8 cellular contexts compared by ENCODE assay signal in genomic region chr5:140251527-140251973, GRCh38. TPM values are rescaled to one million over a fixed set of nuclear protein-coding genes. Genes with fewer than 3 reads are reported as not detected.
DNase-seq lines count a peak whose midpoint lies in the region; ATAC-seq and TF ChIP-seq lines count a peak whose summit lies in the region.

No MANE protein-coding gene starts in this region.

- no peaks in the 10 kb centered on the region for H3K27me3 Mint-ChIP-seq in Calu3 (ENCODE audit: unreplicated experiment)

- BruUV-seq in Calu3 (replicated peaks; lab: Mats Ljungman, UMichigan): no TSS peak
- BruUV-seq in Panc1 (replicated peaks; lab: Mats Ljungman, UMichigan): no TSS peak

- no peak for TF ChIP-seq CTCF in Calu3 (IDR thresholded peaks at IDR 0.05; ENCODE audit: unreplicated experiment)
- no peak for TF ChIP-seq CTCF in HEK293 (tag by site-specific recombination; IDR thresholded peaks at IDR 0.05)
- no peak for TF ChIP-seq CTCF in Panc1 (IDR thresholded peaks at IDR 0.05)
- TF ChIP-seq CTCF in left lung (IDR thresholded peaks at IDR 0.05): no peak

- no peak overlapping the region for H4K8ac ChIP-seq in neuronal stem cell (ENCODE audit: low read depth, low read length)

- no peak overlapping the region for H3K4ac ChIP-seq in neuronal stem cell (ENCODE audit: low read length)

- in situ Hi-C loops in Panc1 (cut with HindIII; ENCODE audit: low pct_unique_long_range_greater_than_20kb, low sequenced_read_pairs): no loop called here

- no peak overlapping the region for H3K18ac ChIP-seq in neuronal stem cell (ENCODE audit: low read length)

- peaks cover 3% of the 10 kb centered on the region; the same call in 1 of the 2 replicates for H3K4me1 ChIP-seq in HEK293 (ENCODE audit: control insufficient read depth, insufficient read depth, low read length)
- peaks cover 15% of the 10 kb centered on the region for H3K4me1 ChIP-seq in Panc1 (ENCODE audit: control insufficient read depth, insufficient read depth, low read length)
- H3K4me1 ChIP-seq in left lung: peaks cover 11 to 63% of the 10 kb centered on the region in 2 donors
- peaks cover 0 to 4% of the 10 kb centered on the region in 2 donors for H3K4me1 ChIP-seq in neuronal stem cell (ENCODE audit: control insufficient read depth in 2 of 2, insufficient read depth in 1 of 2, low read depth in 1 of 2, low read length in 2 of 2)

- POLR2A ChIA-PET in HEK293 (lab: Yijun Ruan, JAX) (interaction anchor here (1.5 kb wide), 1 partner anchor 95 kb away, joined by 6 read pairs; the partner anchor contains the start of gene HBEGF), Panc1 (lab: Charles Lee) (no interaction called here)

- H3K27ac Mint-ChIP-seq in Calu3 (ENCODE audit: unreplicated experiment): peak overlapping the region; percentile 51

- no peak overlapping the region for H3K4me2 ChIP-seq in neuronal stem cell (ENCODE audit: insufficient read depth, low read length, poor library complexity, severe bottlenecking)

- H3K36me3 ChIP-seq in HEK293 (ENCODE audit: control insufficient read depth in 2 of 2, insufficient read depth in 1 of 2, low read length in 2 of 2): peaks cover 7 to 22% of the 10 kb centered on the region in 2 experiments
- no peaks in the 10 kb centered on the region for H3K36me3 ChIP-seq in Panc1 (ENCODE audit: control insufficient read depth, insufficient read depth, low read length)
- H3K36me3 ChIP-seq in left lung: peaks cover 0 to 36% of the 10 kb centered on the region in 2 donors
- peaks cover 4 to 28% of the 10 kb centered on the region in 2 donors for H3K36me3 ChIP-seq in neuronal stem cell (replicated peaks in 1 of 2; ENCODE audit: control insufficient read depth in 2 of 2, insufficient read depth in 2 of 2, low read length in 2 of 2)

- no peak overlapping the region for H3K4me3 ChIP-seq in HEK293 (ENCODE audit: low read depth, low read length)
- no peak overlapping the region for H3K4me3 ChIP-seq in Panc1 (ENCODE audit: low read depth in 2 of 2, low read length in 2 of 2)
- H3K4me3 ChIP-seq in left lung: no peak overlapping the region
- no peak overlapping the region for H3K4me3 ChIP-seq in neuronal stem cell (ENCODE audit: low read length in 2 of 2)

- no CpG with 5 or more reads among the region's 5 CpGs for WGBS in neuronal stem cell (ENCODE audit: extremely low coverage in 2 of 2, insufficient read length in 2 of 2, insufficient replicate concordance in 1 of 2), 2 donors

- no peaks in the 10 kb centered on the region for H3K9me3 Mint-ChIP-seq in Calu3 (ENCODE audit: low read depth, unreplicated experiment)

- H3K27ac ChIP-seq in HEK293 (ENCODE audit: extremely low read depth, low read depth, low read length) (no peak overlapping the region), Panc1 (ENCODE audit: low read length) (no peak overlapping the region; the same call in 1 of the 2 replicates), left lung (peak overlapping the region in 1 of 2 donors; percentile 68), neuronal stem cell (replicated peaks; ENCODE audit: low read length) (no peak overlapping the region)

- peak; percentile 76 for ATAC-seq in Panc1
- peak; percentile 48 for ATAC-seq in left lung

- peaks cover 26% of the 10 kb centered on the region for H3K4me1 Mint-ChIP-seq in Calu3 (ENCODE audit: low read depth, unreplicated experiment)

- H2BK5ac ChIP-seq in neuronal stem cell (ENCODE audit: low read length): no peak overlapping the region

- no peak overlapping the region for H2AK5ac ChIP-seq in neuronal stem cell (ENCODE audit: low read depth, low read length)

- no peak overlapping the region for H2BK120ac ChIP-seq in neuronal stem cell (ENCODE audit: low read depth, low read length)

- DNase-seq in Calu3 (peak; percentile 47), Panc1 (ENCODE audit: low read depth, low spot score) (peak; percentile 82), left lung (peak in 1 of 2 donors; percentile 67), SHP77 treated with DMSO at 0.1 percent for 48 hours (lab: John Stamatoyannopoulos, UW) (no peak), neuronal stem cell (ENCODE audit: low spot score) (no peak)
- DNase-seq in activated effector memory CD4-positive, alpha-beta T cell treated with Interleukin-2 at 50 U/mL for 16 hours: peak; percentile 53
- DNase-seq in stimulated activated naive CD4-positive, alpha-beta T cell treated with Interleukin-2 at 50 U/mL for 16 hours (lab: John Stamatoyannopoulos, UW): peak; percentile 72

- no peak overlapping the region for H2BK15ac ChIP-seq in neuronal stem cell (ENCODE audit: low read length)

- CTCF ChIA-PET in Calu3 (lab: Charles Lee) (interaction anchor here (1.0 to 5.8 kb wide), 3 partner anchors 11 to 107 kb away, joined by 4 to 37 read pairs (median 5); partner anchors contain the start of gene HBEGF), HEK293 (lab: Yijun Ruan, JAX) (interaction anchor here (0.9 to 2.0 kb wide), 6 partner anchors 9 to 104 kb away, joined by 3 to 7 read pairs (median 4); partner anchors contain the start of gene HBEGF), Panc1 (lab: Charles Lee) (interaction anchor here (0.7 kb wide), 1 partner anchor 101 kb away, joined by 3 read pairs; no protein-coding TSS in a partner anchor)

- no peak overlapping the region for H2AFZ ChIP-seq in neuronal stem cell (ENCODE audit: low read length)

- H3K23ac ChIP-seq in neuronal stem cell (ENCODE audit: low read depth, low read length, poor library complexity): no peak overlapping the region

- H3K27me3 ChIP-seq in Panc1 (ENCODE audit: control insufficient read depth, insufficient read depth, low read length) (no peaks in the 10 kb centered on the region), left lung (no peaks in the 10 kb centered on the region), neuronal stem cell (ENCODE audit: control insufficient read depth in 3 of 3, insufficient read depth in 3 of 3, low read depth in 1 of 3, low read length in 3 of 3) (no peaks in the 10 kb centered on the region)

- H3K4me3 Mint-ChIP-seq in Calu3 (ENCODE audit: low read depth, unreplicated experiment): peak overlapping the region; percentile 2

- peaks cover 1% of the 10 kb centered on the region for H3K79me1 ChIP-seq in neuronal stem cell (ENCODE audit: low read depth, low read length)

- intact Hi-C loops in Calu3 (cut with micrococcal nuclease; ENCODE audit: unreplicated experiment) (no loop called here), Panc1 (cut with micrococcal nuclease; ENCODE audit: unreplicated experiment) (no loop called here), left lung (cut with DNase I) (loop anchor here in 1 of 2 donors (5.0 kb wide), 1 partner anchor 96 kb away; the partner anchor contains the start of gene HBEGF)

- H2BK12ac ChIP-seq in neuronal stem cell (ENCODE audit: low read length): no peak overlapping the region

- peaks cover 37% of the 10 kb centered on the region for H3K36me3 Mint-ChIP-seq in Calu3 (ENCODE audit: insufficient read depth, unreplicated experiment)

- no peak overlapping the region for H3K14ac ChIP-seq in neuronal stem cell (ENCODE audit: low read length)

- no peak overlapping the region for H4K91ac ChIP-seq in neuronal stem cell (ENCODE audit: low read depth, low read length, poor library complexity)

- H3K9me3 ChIP-seq in HEK293 (ENCODE audit: control insufficient read depth, insufficient read depth, low read depth, low read length): no peaks in the 10 kb centered on the region
- no peaks in the 10 kb centered on the region for H3K9me3 ChIP-seq in Panc1 (ENCODE audit: control insufficient read depth, insufficient read depth, low read depth, low read length)
- no peaks in the 10 kb centered on the region for H3K9me3 ChIP-seq in left lung
- no peaks in the 10 kb centered on the region for H3K9me3 ChIP-seq in neuronal stem cell (replicated peaks in 1 of 2; ENCODE audit: control insufficient read depth in 2 of 2, insufficient read depth in 1 of 2, low read depth in 1 of 2, low read length in 2 of 2)

- H3K9ac ChIP-seq in neuronal stem cell (ENCODE audit: low read depth, low read length, poor library complexity): no peak overlapping the region

TF ChIP-seq in HEK293, 187 proteins besides CTCF, POLR2A, EP300 and RAD21:
- TF ChIP-seq ZNF629 (tag by site-specific recombination; IDR thresholded peaks at IDR 0.05): peak; percentile 34; the same call in 1 of the 2 replicates
- TF ChIP-seq ZNF311 (tag by site-specific recombination; IDR thresholded peaks at IDR 0.05; ENCODE audit: borderline replicate concordance): no peak
- TF ChIP-seq ZBTB1 (tag by site-specific recombination; IDR thresholded peaks at IDR 0.05): no peak
- TF ChIP-seq ZNF600 (tag by site-specific recombination; IDR thresholded peaks at IDR 0.05): peak; percentile 43; the same call in 1 of the 2 replicates
- TF ChIP-seq ZNF292 (tag by site-specific recombination; IDR thresholded peaks at IDR 0.05; ENCODE audit: borderline replicate concordance, low read depth): no peak
- TF ChIP-seq SCRT2 (tag by site-specific recombination; IDR thresholded peaks at IDR 0.05): no peak
- peak; percentile 32; the same call in 1 of the 2 replicates for TF ChIP-seq ZNF660 (tag by site-specific recombination; IDR thresholded peaks at IDR 0.05)
- TF ChIP-seq ZIC2 (tag by site-specific recombination; IDR thresholded peaks at IDR 0.05): peak; percentile 84
- TF ChIP-seq ZNF362 (tag by site-specific recombination; IDR thresholded peaks at IDR 0.05): peak; percentile 87
- TF ChIP-seq ZNF366 (tag by site-specific recombination; conservative IDR thresholded peaks at IDR 0.05): 0 out of 2 replicates have a peak, but pooled peaks have one; percentile 58

RNA-seq across cellular contexts. Expression of gene PFDN1, which starts 51.4 kb away (rescaled TPM):
- 67.5 and 71.9 TPM in 2 replicates for total RNA-seq in Calu3 (2022)
- total RNA-seq in Panc1 (2021; ENCODE audit: unreplicated experiment): 54.4 TPM
- 45.7 TPM for polyA plus RNA-seq in Panc1 (2012; ENCODE audit: insufficient read length)
- 10 to 100 TPM; 45.7 to 55.5 TPM for total RNA-seq in left lung
- 315 TPM for polyA plus RNA-seq in neuronal stem cell (2013, experiment 1 of 2)
- 299 TPM for polyA plus RNA-seq in neuronal stem cell (2013, experiment 2 of 2)

Comparison
In these comparisons a context has a peak if more than half of its experiments do, and no peak if none do; other contexts are left out.
1. DNase-seq: peak in Calu3 (single experiment), Panc1 (single experiment), activated effector memory CD4-positive, alpha-beta T cell treated with Interleukin-2 at 50 U/mL for 16 hours (single experiment) and stimulated activated naive CD4-positive, alpha-beta T cell treated with Interleukin-2 at 50 U/mL for 16 hours (single experiment); none in SHP77 treated with DMSO at 0.1 percent for 48 hours (single experiment) and neuronal stem cell (single experiment).